12 cellular contexts compared by ENCODE assay signal in the genomic region with DNA sequence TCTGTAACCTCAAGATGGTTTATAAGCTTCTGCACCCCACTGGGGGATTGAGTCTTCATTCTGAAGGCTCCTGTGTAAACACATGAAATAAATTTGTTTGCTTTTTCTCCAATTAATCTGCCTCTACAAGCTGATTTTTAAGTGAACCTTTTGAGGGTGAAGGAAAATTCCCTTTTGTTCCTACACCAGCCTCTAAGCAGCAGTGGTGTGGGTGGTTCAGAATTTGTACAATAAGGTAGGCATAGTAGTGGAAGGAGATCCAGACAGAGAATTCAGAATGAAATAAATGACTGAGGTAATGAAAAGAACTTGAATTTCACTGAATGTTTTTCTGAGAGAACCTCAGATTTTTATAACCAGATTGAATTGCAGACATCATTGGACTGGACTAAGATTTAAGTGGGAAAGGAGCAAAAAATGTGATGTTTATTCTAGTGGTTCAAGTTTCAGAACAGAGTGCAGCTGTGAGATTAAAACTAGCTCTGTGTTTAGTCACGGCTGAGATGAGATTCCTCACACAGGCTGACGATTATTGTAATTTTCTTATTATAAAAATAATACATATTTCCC.
DNase-seq lines count a peak whose midpoint lies in the region; TF ChIP-seq lines count a peak whose summit lies in the region.
"Had no signal": no experiment of that assay in that cellular context is flagged by ENCODE, and none has a peak within 500 bp of the region (broad histone marks: within the 10 kb centered on the region; RNA-seq: fewer than 3 reads in every experiment).

No MANE protein-coding gene starts in this region.

- no peak overlapping the region for H3K4me3 ChIP-seq in brain microvascular endothelial cell (ENCODE audit: low read depth, low read length)
- H3K4me3 ChIP-seq: A549, GM23248 had no signal

- H3K36me3 ChIP-seq in brain microvascular endothelial cell (replicated peaks), result no peaks in the 10 kb centered on the region

- no peak for TF ChIP-seq CTCF in brain microvascular endothelial cell (IDR thresholded peaks at IDR 0.05; ENCODE audit: low read depth, low read length, missing control alignments)

- no peaks in the 10 kb centered on the region for H3K27me3 ChIP-seq in brain microvascular endothelial cell (replicated peaks)

- no peak overlapping the region for H3K27ac ChIP-seq in brain microvascular endothelial cell
- H3K27ac ChIP-seq: A549, GM23248 had no signal

- DNase-seq in NCI-H748 (lab: John Stamatoyannopoulos, UW; ENCODE audit: unreplicated experiment) (peak; percentile 40), NCI-H748 treated with DMSO at 0.1 percent for 48 hours (lab: John Stamatoyannopoulos, UW) (no peak), NCI-H1092 treated with DMSO at 0.1 percent for 48 hours (lab: John Stamatoyannopoulos, UW) (peak; percentile 54), left kidney (ENCODE audit: low read depth, low spot score) (peak; percentile 53), superior temporal gyrus (ENCODE audit: extremely low spot score) (peak; percentile 36), GM19238 (ENCODE audit: insufficient read length, low spot score) (no peak), brain microvascular endothelial cell (no peak)
- DNase-seq: CD8-positive, alpha-beta T cell; COR-L47; GM23248; H7 had no signal

- in situ Hi-C loops in brain microvascular endothelial cell (cut with HindIII; ENCODE audit: low pct_ligation_motif_present, low sequenced_read_pairs), result no loop called here

Comparison
In these comparisons a context has a peak if more than half of its experiments do, and no peak if none do; other contexts are left out.
1. DNase-seq: peak in NCI-H748 (single experiment), NCI-H1092 treated with DMSO at 0.1 percent for 48 hours (single experiment), left kidney (single experiment) and superior temporal gyrus (single experiment); none in NCI-H748 treated with DMSO at 0.1 percent for 48 hours (single experiment), GM19238 (single experiment) and brain microvascular endothelial cell (single experiment).